In genomic region chr1:205441318-205441633, GRCh38 we compare ENCODE assay signal across 9 cellular contexts. TPM values are rescaled to one million over a fixed set of nuclear protein-coding genes. Genes with fewer than 3 reads are reported as not detected.
DNase-seq lines count a peak whose midpoint lies in the region; ATAC-seq and TF ChIP-seq lines count a peak whose summit lies in the region.
"Had no signal": no experiment of that assay in that cellular context is flagged by ENCODE, and none has a peak within 500 bp of the region (broad histone marks: within the 10 kb centered on the region; RNA-seq: fewer than 3 reads in every experiment).

No MANE protein-coding gene starts in this region.

- no peaks in the 10 kb centered on the region for H3K9me2 ChIP-seq in OCI-LY7 (ENCODE audit: insufficient read depth, low read length)

- H4K8ac ChIP-seq in neuronal stem cell (ENCODE audit: low read depth, low read length) = no peak overlapping the region

- 59 to 62% methylated on average over 6 of the region's 6 CpGs for WGBS in ectodermal cell, 2 experiments
- WGBS in neuronal stem cell (ENCODE audit: extremely low coverage in 2 of 2, insufficient read length in 2 of 2, insufficient replicate concordance in 1 of 2), 2 donors = no CpG with 5 or more reads among the region's 6 CpGs

- no peaks in the 10 kb centered on the region for H3K79me2 ChIP-seq in OCI-LY7 (ENCODE audit: insufficient read depth, low read depth, low read length)
- H3K79me2 ChIP-seq: parathyroid adenoma had no signal

- peak overlapping the region; percentile 12 for H3K18ac ChIP-seq in neuronal stem cell (ENCODE audit: low read length)

- BruUV-seq in OCI-LY7 (replicated peaks; lab: Mats Ljungman, UMichigan) = no TSS peak

- peak overlapping the region; percentile 47 for H3K4me3 ChIP-seq in OCI-LY7 (ENCODE audit: low read depth, low read length, poor library complexity, severe bottlenecking)
- H3K4me3 ChIP-seq in ectodermal cell (ENCODE audit: insufficient read depth, low read depth, low read length) = peak overlapping the region; percentile 10
- no peak overlapping the region for H3K4me3 ChIP-seq in neuronal stem cell (ENCODE audit: low read length in 2 of 2)

- no peak overlapping the region for H3K4ac ChIP-seq in neuronal stem cell (ENCODE audit: low read length)

- H3K4me1 ChIP-seq in OCI-LY7 (ENCODE audit: insufficient read depth, low read length, poor library complexity, severe bottlenecking) = peaks cover 91% of the 10 kb centered on the region
- peaks cover 78% of the 10 kb centered on the region for H3K4me1 ChIP-seq in ectodermal cell (ENCODE audit: control insufficient read depth, insufficient read depth, low read length)
- peaks cover 38 to 68% of the 10 kb centered on the region in 2 donors for H3K4me1 ChIP-seq in neuronal stem cell (ENCODE audit: control insufficient read depth in 2 of 2, insufficient read depth in 1 of 2, low read depth in 1 of 2, low read length in 2 of 2)

- no peak overlapping the region for H2BK12ac ChIP-seq in neuronal stem cell (ENCODE audit: low read length)

- no peak overlapping the region for H3K14ac ChIP-seq in neuronal stem cell (ENCODE audit: low read length)

- peak overlapping the region; percentile 59 for H3K27ac ChIP-seq in OCI-LY7 (ENCODE audit: low read depth, low read length, poor library complexity, severe bottlenecking)
- H3K27ac ChIP-seq in ectodermal cell (ENCODE audit: insufficient read depth, low read depth, low read length, poor library complexity, severe bottlenecking) = peak overlapping the region; percentile 81
- H3K27ac ChIP-seq in neuronal stem cell (replicated peaks; ENCODE audit: low read length) = peak overlapping the region; percentile 73
- H3K27ac ChIP-seq: parathyroid adenoma had no signal

- H3K36me3 ChIP-seq in OCI-LY7 (ENCODE audit: insufficient read depth, low read length) = no peaks in the 10 kb centered on the region
- no peaks in the 10 kb centered on the region for H3K36me3 ChIP-seq in ectodermal cell (ENCODE audit: control insufficient read depth, insufficient read depth, low read length)
- peaks cover 0 to 21% of the 10 kb centered on the region in 2 donors for H3K36me3 ChIP-seq in neuronal stem cell (replicated peaks in 1 of 2; ENCODE audit: control insufficient read depth in 2 of 2, insufficient read depth in 2 of 2, low read length in 2 of 2)

- H4K91ac ChIP-seq in neuronal stem cell (ENCODE audit: low read depth, low read length, poor library complexity) = no peak overlapping the region

- no peak overlapping the region for H2BK5ac ChIP-seq in neuronal stem cell (ENCODE audit: low read length)

- H3K4me2 ChIP-seq in OCI-LY7 (ENCODE audit: low read length) = peak overlapping the region; percentile 78
- peak overlapping the region; percentile 22 for H3K4me2 ChIP-seq in neuronal stem cell (ENCODE audit: insufficient read depth, low read length, poor library complexity, severe bottlenecking)

- H3K27me3 ChIP-seq in ectodermal cell (ENCODE audit: control insufficient read depth, insufficient read depth, low read length, poor library complexity, severe bottlenecking) (no peaks in the 10 kb centered on the region), neuronal stem cell (ENCODE audit: control insufficient read depth in 3 of 3, insufficient read depth in 3 of 3, low read depth in 1 of 3, low read length in 3 of 3) (peaks cover 0 to 74% (median 0%) of the 10 kb centered on the region in 3 experiments)

- CTCF ChIA-PET in OCI-LY7 (lab: Charles Lee; ENCODE audit: unreplicated experiment) = interaction anchor here (0.6 to 1.3 kb wide), 5 partner anchors 10 to 156 kb away, joined by 3 to 12 read pairs (median 4); no protein-coding TSS in a partner anchor

- H3K79me1 ChIP-seq in neuronal stem cell (ENCODE audit: low read depth, low read length) = peaks cover 8% of the 10 kb centered on the region

- intact Hi-C loops in OCI-LY7 (cut with micrococcal nuclease; ENCODE audit: unreplicated experiment) = no loop called here

- H3K9me3 ChIP-seq in OCI-LY7 (ENCODE audit: low read length) (no peaks in the 10 kb centered on the region), ectodermal cell (ENCODE audit: control insufficient read depth, low read length) (no peaks in the 10 kb centered on the region), neuronal stem cell (replicated peaks in 1 of 2; ENCODE audit: control insufficient read depth in 2 of 2, insufficient read depth in 1 of 2, low read depth in 1 of 2, low read length in 2 of 2) (no peaks in the 10 kb centered on the region)

- ATAC-seq in GM21723 (IDR thresholded peaks at IDR 0.05; ENCODE audit: unreplicated experiment) (peak; percentile 36), HG02840 (IDR thresholded peaks at IDR 0.05; ENCODE audit: low FRiP score, unreplicated experiment) (no peak)

- H2AFZ ChIP-seq in OCI-LY7 (ENCODE audit: low read length) (peak overlapping the region; percentile 84; the same call in 1 of the 2 replicates), neuronal stem cell (ENCODE audit: low read length) (no peak overlapping the region)
- H2AFZ ChIP-seq: parathyroid adenoma had no signal

- DNase-seq in OCI-LY7 (ENCODE audit: low spot score) (no peak), neuronal stem cell (ENCODE audit: low spot score) (no peak), NCI-H2196 (lab: John Stamatoyannopoulos, UW; ENCODE audit: unreplicated experiment) (no peak), GM19240 (ENCODE audit: insufficient read length, low spot score) (no peak), MV-4-11 (lab: John Stamatoyannopoulos, UW) (no peak)

- no peak for TF ChIP-seq CTCF in OCI-LY7 (conservative IDR thresholded peaks at IDR 0.05; ENCODE audit: low read length)

- no peak overlapping the region for H3K9ac ChIP-seq in neuronal stem cell (ENCODE audit: low read depth, low read length, poor library complexity)
- H3K9ac ChIP-seq: parathyroid adenoma had no signal

- POLR2A ChIA-PET in OCI-LY7 (lab: Charles Lee) = interaction anchor here (0.8 to 1.9 kb wide), 5 partner anchors 9 to 155 kb away, joined by 3 to 5 read pairs (median 3); no protein-coding TSS in a partner anchor

- H3K23ac ChIP-seq in neuronal stem cell (ENCODE audit: low read depth, low read length, poor library complexity) = no peak overlapping the region

- H4K20me1 ChIP-seq in OCI-LY7 (ENCODE audit: insufficient read depth, low read length) = no peaks in the 10 kb centered on the region

- H2AK5ac ChIP-seq in neuronal stem cell (ENCODE audit: low read depth, low read length) = no peak overlapping the region

- H2BK15ac ChIP-seq in neuronal stem cell (ENCODE audit: low read length) = no peak overlapping the region

- H2BK120ac ChIP-seq in neuronal stem cell (ENCODE audit: low read depth, low read length) = peak overlapping the region; percentile 13

RNA-seq across cellular contexts. Expression of gene BLACAT1, which starts 14.6 kb away (rescaled TPM):
- 0.19 TPM in 1 of 2 replicates, not detected in the other for total RNA-seq in OCI-LY7 (2014; rRNA removed; shearing (Covaris generic))
- 0.29 and 0.48 TPM in 2 replicates for total RNA-seq in OCI-LY7 (2022)
- 16.6 TPM for polyA plus RNA-seq in ectodermal cell (2013, experiment 1 of 4)
- polyA plus RNA-seq in ectodermal cell (2013, experiment 2 of 4) = 19.7 TPM
- polyA plus RNA-seq in ectodermal cell (2013, experiment 3 of 4) = 8.4 TPM
- polyA plus RNA-seq in ectodermal cell (2013, experiment 4 of 4) = 9.3 TPM
- 75.0 TPM for polyA plus RNA-seq in neuronal stem cell (2013, experiment 1 of 2)
- polyA plus RNA-seq in neuronal stem cell (2013, experiment 2 of 2) = 75.3 TPM

RNA-seq across cellular contexts. Expression of gene LEMD1, which starts 19.4 kb away (rescaled TPM):
- 0.44 and 0.57 TPM in 2 replicates for total RNA-seq in OCI-LY7 (2014; rRNA removed; shearing (Covaris generic))
- 0.63 TPM in 1 of 2 replicates, not detected in the other for total RNA-seq in OCI-LY7 (2022)
- 30.6 TPM for polyA plus RNA-seq in ectodermal cell (2013, experiment 1 of 4)
- polyA plus RNA-seq in ectodermal cell (2013, experiment 2 of 4) = 29.1 TPM
- polyA plus RNA-seq in ectodermal cell (2013, experiment 3 of 4) = 15.1 TPM
- 21.4 TPM for polyA plus RNA-seq in ectodermal cell (2013, experiment 4 of 4)
- polyA plus RNA-seq in neuronal stem cell (2013, experiment 1 of 2) = 108 TPM
- 112 TPM for polyA plus RNA-seq in neuronal stem cell (2013, experiment 2 of 2)

Comparison
In these comparisons a context has a peak if more than half of its experiments do, and no peak if none do; other contexts are left out.
1. H3K4me3 ChIP-seq: peak in OCI-LY7 (single experiment) and ectodermal cell (single experiment); none in neuronal stem cell (0 of 2).
2. Peak in every context shown above with its lines, with median percentiles within 50 percentile points of each other: H3K27ac ChIP-seq.